ENCODE assay signal across 7 cellular contexts in genomic region chr11:126664643-126665042, GRCh38.
"Had no signal": no experiment of that assay in that cellular context is flagged by ENCODE, and none has a peak within 500 bp of the region (broad histone marks: within the 10 kb centered on the region; RNA-seq: fewer than 3 reads in every experiment).

No MANE protein-coding gene starts in this region.

- H3K9me3 Mint-ChIP-seq: GM23338, H9 had no signal

- H3K27ac Mint-ChIP-seq: GM23338, H9, IgD-negative memory B cell had no signal

- H3K4me3 ChIP-seq: GM23338 had no signal

- H3K4me3 Mint-ChIP-seq: GM23338, H9, IgD-negative memory B cell had no signal

- DNase-seq: H9, HCEC 1CT, KBM-7 had no signal

- ATAC-seq: GM23338, HepG2 had no signal

- H3K4me2 ChIP-seq: GM23338 had no signal

- H2AFZ ChIP-seq: GM23338 had no signal

- H3K27ac ChIP-seq: HL-60 had no signal
